In the genomic region with DNA sequence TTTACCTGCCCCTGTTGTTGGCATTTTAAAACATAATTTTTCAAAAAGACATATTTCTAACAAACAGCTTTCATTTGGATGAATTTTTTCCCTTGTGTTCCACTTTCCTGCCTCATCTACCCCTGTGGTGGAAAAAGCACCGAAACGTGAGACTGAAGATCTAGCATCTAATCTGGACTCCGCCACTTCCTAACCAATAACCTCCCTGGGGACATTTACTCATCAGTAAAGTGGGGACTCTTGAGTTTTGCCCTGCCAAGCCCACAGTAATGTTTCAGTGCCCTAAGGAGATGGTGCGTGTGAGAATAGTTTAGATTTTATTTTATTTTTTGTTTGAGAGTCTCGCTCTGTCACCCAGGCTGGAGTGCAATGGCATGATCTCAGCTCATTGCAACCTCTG, we compare ENCODE assay signal across 18 cellular contexts.
DNase-seq lines count a peak whose midpoint lies in the region; ATAC-seq lines count a peak whose summit lies in the region.
"Had no signal": no experiment of that assay in that cellular context is flagged by ENCODE, and none has a peak within 500 bp of the region (broad histone marks: within the 10 kb centered on the region; RNA-seq: fewer than 3 reads in every experiment).

No MANE protein-coding gene starts in this region.

- H3K27ac Mint-ChIP-seq in stimulated activated naive B cell treated with anti-CD40 and anti-IgM and Interleukin-4, amounts not matched to agents 10 μg/mL and 1 μg/mL and 100 μg/mL, for 72 hours = no peak overlapping the region
- H3K27ac Mint-ChIP-seq: CD4-positive, alpha-beta T cell; T-helper 2 cell treated with Interferon-gamma antibody and Interleukin-4, amounts not matched to agents 5 μg/mL and 100 μg/mL, for 36 hours had no signal

- no peak for DNase-seq in stimulated activated naive B cell treated with anti-CD40 and anti-IgM and Interleukin-4, amounts not matched to agents 10 μg/mL and 1 μg/mL and 100 μg/mL, for 72 hours
- DNase-seq in GF-D8 (lab: John Stamatoyannopoulos, UW) = no peak
- no peak for DNase-seq in NCI-H187 (lab: John Stamatoyannopoulos, UW)
- DNase-seq: Calu3; CD4-positive, alpha-beta T cell; DMS53; GM23248; NCI-H1436; NCI-H2081 treated with DMSO at 0.1 percent for 48 hours; NCI-H345; RPMI8226 had no signal

- H3K27me3 Mint-ChIP-seq in stimulated activated naive B cell treated with anti-CD40 and anti-IgM and Interleukin-4, amounts not matched to agents 10 μg/mL and 1 μg/mL and 100 μg/mL, for 72 hours = peaks cover 0 to 9% of the 10 kb centered on the region in 2 donors
- H3K27me3 Mint-ChIP-seq: CD4-positive, alpha-beta T cell had no signal

- H3K36me3 Mint-ChIP-seq in stimulated activated naive B cell treated with anti-CD40 and anti-IgM and Interleukin-4, amounts not matched to agents 10 μg/mL and 1 μg/mL and 100 μg/mL, for 72 hours = no peaks in the 10 kb centered on the region

- H3K4me1 Mint-ChIP-seq in stimulated activated naive B cell treated with anti-CD40 and anti-IgM and Interleukin-4, amounts not matched to agents 10 μg/mL and 1 μg/mL and 100 μg/mL, for 72 hours = no peaks in the 10 kb centered on the region

- peak; percentile 72 for ATAC-seq in GM18511 (IDR thresholded peaks at IDR 0.05; ENCODE audit: unreplicated experiment)
- ATAC-seq in HG02610 (IDR thresholded peaks at IDR 0.05; ENCODE audit: unreplicated experiment) = peak; percentile 79
- ATAC-seq in HG03460 (IDR thresholded peaks at IDR 0.05; ENCODE audit: unreplicated experiment) = peak; percentile 54
- peak; percentile 55 to 77 for ATAC-seq in stimulated activated naive B cell treated with anti-CD40 and anti-IgM and Interleukin-4, amounts not matched to agents 10 μg/mL and 1 μg/mL and 100 μg/mL, for 72 hours (replicated peaks)
- ATAC-seq in GM18517 (IDR thresholded peaks at IDR 0.05; ENCODE audit: unreplicated experiment) = no peak
- ATAC-seq: HCT116, K562 had no signal

- no peak overlapping the region for H3K4me3 Mint-ChIP-seq in stimulated activated naive B cell treated with anti-CD40 and anti-IgM and Interleukin-4, amounts not matched to agents 10 μg/mL and 1 μg/mL and 100 μg/mL, for 72 hours
- H3K4me3 Mint-ChIP-seq: CD4-positive, alpha-beta T cell; T-helper 2 cell treated with Interferon-gamma antibody and Interleukin-4, amounts not matched to agents 5 μg/mL and 100 μg/mL, for 36 hours had no signal

- no peaks in the 10 kb centered on the region for H3K9me3 Mint-ChIP-seq in stimulated activated naive B cell treated with anti-CD40 and anti-IgM and Interleukin-4, amounts not matched to agents 10 μg/mL and 1 μg/mL and 100 μg/mL, for 72 hours
- H3K9me3 Mint-ChIP-seq: CD4-positive, alpha-beta T cell; T-helper 2 cell treated with Interferon-gamma antibody and Interleukin-4, amounts not matched to agents 5 μg/mL and 100 μg/mL, for 36 hours had no signal
